30 cellular contexts compared by ENCODE assay signal in the genomic region with DNA sequence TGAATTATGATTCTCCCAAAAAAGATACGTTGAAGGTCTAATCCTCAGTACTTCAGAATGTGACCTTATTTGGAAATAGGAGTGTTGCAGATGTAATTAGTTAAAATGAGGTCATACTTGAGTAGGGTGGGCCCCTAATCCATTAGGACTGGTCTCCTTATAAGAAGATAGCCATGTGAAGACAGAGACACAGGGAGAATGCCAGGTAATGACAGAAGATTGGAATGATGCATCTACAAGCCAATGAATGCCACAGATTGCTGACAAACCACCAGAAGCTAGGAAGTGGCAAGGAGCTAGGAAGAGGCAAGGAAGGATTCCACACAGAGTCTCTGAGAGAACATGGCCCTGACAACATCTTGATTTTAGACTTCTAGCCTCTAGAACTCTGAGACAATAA.
"Had no signal": no experiment of that assay in that cellular context is flagged by ENCODE, and none has a peak within 500 bp of the region (broad histone marks: within the 10 kb centered on the region; RNA-seq: fewer than 3 reads in every experiment).

No MANE protein-coding gene starts in this region.

- H3K4me3 ChIP-seq: ascending aorta, heart left ventricle, left lung, lung, ovary, right lobe of liver, skin epidermis, thoracic aorta, uterus had no signal

- H3K36me3 ChIP-seq: ascending aorta, heart left ventricle, left lung, neutrophil, ovary, right lobe of liver, thoracic aorta, uterus had no signal

- FAIRE-seq: endothelial cell of umbilical vein had no signal

- H3K27me3 ChIP-seq: ascending aorta, left lung, neutrophil, ovary, right lobe of liver, uterus had no signal

- H3K4me1 ChIP-seq: ascending aorta, heart left ventricle, left lung, right lobe of liver, uterus had no signal

- H3K9me3 ChIP-seq: ascending aorta, left lung, neutrophil, ovary, right lobe of liver, thoracic aorta, uterus had no signal

- ATAC-seq: heart left ventricle; left lung; right lobe of liver; stimulated activated naive CD8-positive, alpha-beta T cell treated with anti-CD3 and anti-CD28 coated beads, Interleukin-15, Interleukin-2, amounts not matched to agents 100 U/mL and 50 U/mL, for 24 hours had no signal

- DNase-seq: activated CD4-positive, alpha-beta memory T cell treated with anti-CD3 and anti-CD28 coated beads, Interleukin-2, amount 10 ng/mL, durations not matched to agents 7 days and 5 days; activated CD4-positive, alpha-beta T cell treated with anti-CD3 and anti-CD28 coated beads, Interleukin-2, amount 10 ng/mL, durations not matched to agents 24 days and 14 days; activated CD4-positive, CD25-positive, alpha-beta regulatory T cell treated with anti-CD3 and anti-CD28 coated beads, Interleukin-2, amount 50 U/mL, for 72 hours; activated CD8-positive, alpha-beta memory T cell treated with anti-CD3 and anti-CD28 coated beads, Interleukin-2, amount 50 U/mL, for 48 hours; activated gamma-delta T cell; activated naive CD4-positive, alpha-beta T cell treated with anti-CD3 and anti-CD28 coated beads, Interleukin-2, amount 10 ng/mL, durations not matched to agents 7 days and 5 days; activated naive CD8-positive, alpha-beta T cell treated with anti-CD3 and anti-CD28 coated beads, Interleukin-2, amount 10 ng/mL, durations not matched to agents 7 days and 5 days; activated T-cell treated with anti-CD3 and anti-CD28 coated beads, Interleukin-2, amount 50 U/mL, for 24 hours; caudate nucleus; cortex of kidney; foreskin fibroblast; heart left ventricle; hypothalamus; kidney glomerular epithelial cell; left lung; naive B cell; nephron progenitor cell; ovary; right lobe of liver; stimulated activated CD4-positive, alpha-beta T cell treated with anti-CD3 and anti-CD28 coated beads, Interleukin-12 subunit alpha, Interleukin-12 subunit beta, amount 100 ng/mL, for 4 hours; stimulated activated CD4-positive, alpha-beta T cell treated with anti-CD3 and anti-CD28 coated beads, Interleukin-4, amount 100 ng/mL, for 1 hour; stimulated activated naive CD8-positive, alpha-beta T cell treated with anti-CD3 and anti-CD28 coated beads, Interleukin-15, Interleukin-2, amounts not matched to agents 100 U/mL and 50 U/mL, for 24 hours; T-helper 2 cell; uterus had no signal

- H3K27ac ChIP-seq: ascending aorta, heart left ventricle, left lung, neutrophil, ovary, right lobe of liver, skin epidermis, thoracic aorta, uterus had no signal
